In the genomic region with DNA sequence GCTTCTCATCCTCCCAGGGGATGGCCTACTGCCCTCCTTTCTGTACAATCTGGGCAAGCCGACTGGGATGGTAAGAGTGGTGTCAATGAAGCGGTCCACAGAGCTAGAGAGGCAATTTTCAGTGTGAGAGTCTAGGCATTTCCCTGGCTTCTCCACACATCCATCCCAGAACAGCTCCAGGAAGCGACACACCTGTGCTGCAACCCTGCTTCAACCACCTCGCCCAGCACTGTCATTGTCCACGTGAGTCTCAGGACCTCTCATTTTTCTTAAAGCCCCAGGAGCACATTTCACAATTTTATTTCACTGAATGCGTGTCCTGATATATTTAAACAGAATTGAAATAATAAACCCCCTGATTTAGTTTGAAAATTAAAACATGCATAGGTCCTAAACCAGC, we compare ENCODE assay signal across 15 cellular contexts. TPM values are rescaled to one million over a fixed set of nuclear protein-coding genes. Genes with fewer than 3 reads are reported as not detected.
DNase-seq lines count a peak whose midpoint lies in the region; ATAC-seq and TF ChIP-seq lines count a peak whose summit lies in the region.
"Had no signal": no experiment of that assay in that cellular context is flagged by ENCODE, and none has a peak within 500 bp of the region (broad histone marks: within the 10 kb centered on the region; RNA-seq: fewer than 3 reads in every experiment).

No MANE protein-coding gene starts in this region.

- no peaks in the 10 kb centered on the region for H3K27me3 Mint-ChIP-seq in GM23338 (ENCODE audit: insufficient read depth, low read depth, poor library complexity)

- no peak overlapping the region for H3K4me3 ChIP-seq in GM23338
- H3K4me3 ChIP-seq in colonic mucosa: no peak overlapping the region
- no peak overlapping the region for H3K4me3 ChIP-seq in mucosa of descending colon
- no peak overlapping the region for H3K4me3 ChIP-seq in upper lobe of right lung
- H3K4me3 ChIP-seq: BLaER1 treated with 17β-estradiol and CSF1 and Interleukin-3, amounts not matched to agents 10 nM and 100 nM; GM23248 had no signal

- intact Hi-C loops in colonic mucosa (cut with DNase I): no loop called here
- intact Hi-C loops in mucosa of descending colon (cut with DNase I, micrococcal nuclease): no loop called here
- intact Hi-C loops in upper lobe of right lung (cut with DNase I): no loop called here

- ATAC-seq in GM23338 (no peak), mucosa of descending colon (peak; percentile 95), upper lobe of right lung (peak; percentile 42)
- ATAC-seq: CD8-positive, alpha-beta T cell had no signal

- H3K9me3 ChIP-seq in colonic mucosa: no peaks in the 10 kb centered on the region
- no peaks in the 10 kb centered on the region for H3K9me3 ChIP-seq in mucosa of descending colon
- H3K9me3 ChIP-seq in upper lobe of right lung: no peaks in the 10 kb centered on the region
- H3K9me3 ChIP-seq: BLaER1 treated with 17β-estradiol and CSF1 and Interleukin-3, amounts not matched to agents 10 nM and 100 nM had no signal

- H3K4me3 Mint-ChIP-seq in GM23338: no peak overlapping the region
- H3K4me3 Mint-ChIP-seq: B cell; CD8-positive, alpha-beta T cell had no signal

- H3K4me1 Mint-ChIP-seq in GM23338: peaks cover 4% of the 10 kb centered on the region; the same call in 2 of the 3 replicates
- H3K4me1 Mint-ChIP-seq: B cell had no signal

- H3K27ac ChIP-seq in GM23338 (ENCODE audit: low read depth) (no peak overlapping the region), colonic mucosa (no peak overlapping the region), upper lobe of right lung (no peak overlapping the region)
- H3K27ac ChIP-seq: BLaER1 treated with 17β-estradiol and CSF1 and Interleukin-3, amounts not matched to agents 10 nM and 100 nM; GM23248; HL-60 had no signal

- H3K9ac ChIP-seq in colonic mucosa (ENCODE audit: low read depth in 2 of 2, low read length in 2 of 2): no peak overlapping the region
- H3K9ac ChIP-seq: BLaER1 treated with 17β-estradiol and CSF1 and Interleukin-3, amounts not matched to agents 10 nM and 100 nM; GM23248 had no signal

- H3K9me3 Mint-ChIP-seq in GM23338: no peaks in the 10 kb centered on the region
- H3K9me3 Mint-ChIP-seq: CD8-positive, alpha-beta T cell had no signal

- H3K4me1 ChIP-seq in GM23338 (ENCODE audit: insufficient read depth) (peaks cover 4% of the 10 kb centered on the region; the same call in 1 of the 2 replicates), colonic mucosa (no peaks in the 10 kb centered on the region), mucosa of descending colon (ENCODE audit: low read depth) (no peaks in the 10 kb centered on the region), upper lobe of right lung (no peaks in the 10 kb centered on the region)

- H3K36me3 ChIP-seq in GM23338 (ENCODE audit: insufficient read depth) (no peaks in the 10 kb centered on the region), colonic mucosa (no peaks in the 10 kb centered on the region), mucosa of descending colon (ENCODE audit: low read depth) (no peaks in the 10 kb centered on the region), upper lobe of right lung (no peaks in the 10 kb centered on the region)
- H3K36me3 ChIP-seq: BLaER1 treated with 17β-estradiol and CSF1 and Interleukin-3, amounts not matched to agents 10 nM and 100 nM had no signal

- no peaks in the 10 kb centered on the region for H3K79me2 ChIP-seq in GM23338 (replicated peaks; ENCODE audit: insufficient read depth)

- no peak for TF ChIP-seq CTCF in GM23338 (conservative IDR thresholded peaks at IDR 0.05; ENCODE audit: low read depth in 2 of 2)
- no peak for TF ChIP-seq CTCF in colonic mucosa (IDR thresholded peaks at IDR 0.05)
- TF ChIP-seq CTCF in mucosa of descending colon (IDR thresholded peaks at IDR 0.05): no peak
- no peak for TF ChIP-seq CTCF in upper lobe of right lung (IDR thresholded peaks at IDR 0.05)

- H3F3A ChIP-seq in GM23338 (replicated peaks; ENCODE audit: low read depth): no peaks in the 10 kb centered on the region

- no peak for DNase-seq in GM23338 (ENCODE audit: low spot score)
- peak; percentile 51 for DNase-seq in colonic mucosa
- DNase-seq in mucosa of descending colon: peak in 1 of 3 donors; percentile 53
- DNase-seq in upper lobe of right lung: no peak
- DNase-seq in NCI-H2171 (lab: John Stamatoyannopoulos, UW): no peak
- no peak for DNase-seq in glomerular visceral epithelial cell (ENCODE audit: extremely low spot score)
- no peak for DNase-seq in putamen (ENCODE audit: low spot score)
- DNase-seq: Calu3; CD8-positive, alpha-beta T cell; DMS79 treated with DMSO at 0.1 percent for 48 hours; GM23248; HCEC 1CT had no signal

- 0 out of 2 replicates have a peak, but pooled peaks cover 5% of the 10 kb centered on the region for H3K9me2 ChIP-seq in GM23338 (ENCODE audit: insufficient read depth)

- H4K20me1 ChIP-seq in GM23338 (replicated peaks; ENCODE audit: insufficient read depth): no peaks in the 10 kb centered on the region
- H4K20me1 ChIP-seq: BLaER1 treated with 17β-estradiol and CSF1 and Interleukin-3, amounts not matched to agents 10 nM and 100 nM had no signal

- no peak overlapping the region for H3K4me2 ChIP-seq in GM23338
- H3K4me2 ChIP-seq: BLaER1 treated with 17β-estradiol and CSF1 and Interleukin-3, amounts not matched to agents 10 nM and 100 nM had no signal

- H3K36me3 Mint-ChIP-seq in GM23338 (ENCODE audit: low read depth): no peaks in the 10 kb centered on the region
- H3K36me3 Mint-ChIP-seq: CD8-positive, alpha-beta T cell had no signal

- peak overlapping the region; percentile 78; the same call in 1 of the 2 replicates for H2AFZ ChIP-seq in GM23338
- H2AFZ ChIP-seq: GM23248 had no signal

- no peak overlapping the region for H3K27ac Mint-ChIP-seq in GM23338
- H3K27ac Mint-ChIP-seq: B cell; CD8-positive, alpha-beta T cell had no signal

- H3K27me3 ChIP-seq in GM23338 (ENCODE audit: insufficient read depth) (no peaks in the 10 kb centered on the region), colonic mucosa (no peaks in the 10 kb centered on the region), upper lobe of right lung (no peaks in the 10 kb centered on the region)
- H3K27me3 ChIP-seq: BLaER1 treated with 17β-estradiol and CSF1 and Interleukin-3, amounts not matched to agents 10 nM and 100 nM had no signal

TF ChIP-seq in GM23338, 12 proteins besides CTCF, POLR2A, EP300 and RAD21 (continues in another document):
- TF ChIP-seq, protein P1, sequence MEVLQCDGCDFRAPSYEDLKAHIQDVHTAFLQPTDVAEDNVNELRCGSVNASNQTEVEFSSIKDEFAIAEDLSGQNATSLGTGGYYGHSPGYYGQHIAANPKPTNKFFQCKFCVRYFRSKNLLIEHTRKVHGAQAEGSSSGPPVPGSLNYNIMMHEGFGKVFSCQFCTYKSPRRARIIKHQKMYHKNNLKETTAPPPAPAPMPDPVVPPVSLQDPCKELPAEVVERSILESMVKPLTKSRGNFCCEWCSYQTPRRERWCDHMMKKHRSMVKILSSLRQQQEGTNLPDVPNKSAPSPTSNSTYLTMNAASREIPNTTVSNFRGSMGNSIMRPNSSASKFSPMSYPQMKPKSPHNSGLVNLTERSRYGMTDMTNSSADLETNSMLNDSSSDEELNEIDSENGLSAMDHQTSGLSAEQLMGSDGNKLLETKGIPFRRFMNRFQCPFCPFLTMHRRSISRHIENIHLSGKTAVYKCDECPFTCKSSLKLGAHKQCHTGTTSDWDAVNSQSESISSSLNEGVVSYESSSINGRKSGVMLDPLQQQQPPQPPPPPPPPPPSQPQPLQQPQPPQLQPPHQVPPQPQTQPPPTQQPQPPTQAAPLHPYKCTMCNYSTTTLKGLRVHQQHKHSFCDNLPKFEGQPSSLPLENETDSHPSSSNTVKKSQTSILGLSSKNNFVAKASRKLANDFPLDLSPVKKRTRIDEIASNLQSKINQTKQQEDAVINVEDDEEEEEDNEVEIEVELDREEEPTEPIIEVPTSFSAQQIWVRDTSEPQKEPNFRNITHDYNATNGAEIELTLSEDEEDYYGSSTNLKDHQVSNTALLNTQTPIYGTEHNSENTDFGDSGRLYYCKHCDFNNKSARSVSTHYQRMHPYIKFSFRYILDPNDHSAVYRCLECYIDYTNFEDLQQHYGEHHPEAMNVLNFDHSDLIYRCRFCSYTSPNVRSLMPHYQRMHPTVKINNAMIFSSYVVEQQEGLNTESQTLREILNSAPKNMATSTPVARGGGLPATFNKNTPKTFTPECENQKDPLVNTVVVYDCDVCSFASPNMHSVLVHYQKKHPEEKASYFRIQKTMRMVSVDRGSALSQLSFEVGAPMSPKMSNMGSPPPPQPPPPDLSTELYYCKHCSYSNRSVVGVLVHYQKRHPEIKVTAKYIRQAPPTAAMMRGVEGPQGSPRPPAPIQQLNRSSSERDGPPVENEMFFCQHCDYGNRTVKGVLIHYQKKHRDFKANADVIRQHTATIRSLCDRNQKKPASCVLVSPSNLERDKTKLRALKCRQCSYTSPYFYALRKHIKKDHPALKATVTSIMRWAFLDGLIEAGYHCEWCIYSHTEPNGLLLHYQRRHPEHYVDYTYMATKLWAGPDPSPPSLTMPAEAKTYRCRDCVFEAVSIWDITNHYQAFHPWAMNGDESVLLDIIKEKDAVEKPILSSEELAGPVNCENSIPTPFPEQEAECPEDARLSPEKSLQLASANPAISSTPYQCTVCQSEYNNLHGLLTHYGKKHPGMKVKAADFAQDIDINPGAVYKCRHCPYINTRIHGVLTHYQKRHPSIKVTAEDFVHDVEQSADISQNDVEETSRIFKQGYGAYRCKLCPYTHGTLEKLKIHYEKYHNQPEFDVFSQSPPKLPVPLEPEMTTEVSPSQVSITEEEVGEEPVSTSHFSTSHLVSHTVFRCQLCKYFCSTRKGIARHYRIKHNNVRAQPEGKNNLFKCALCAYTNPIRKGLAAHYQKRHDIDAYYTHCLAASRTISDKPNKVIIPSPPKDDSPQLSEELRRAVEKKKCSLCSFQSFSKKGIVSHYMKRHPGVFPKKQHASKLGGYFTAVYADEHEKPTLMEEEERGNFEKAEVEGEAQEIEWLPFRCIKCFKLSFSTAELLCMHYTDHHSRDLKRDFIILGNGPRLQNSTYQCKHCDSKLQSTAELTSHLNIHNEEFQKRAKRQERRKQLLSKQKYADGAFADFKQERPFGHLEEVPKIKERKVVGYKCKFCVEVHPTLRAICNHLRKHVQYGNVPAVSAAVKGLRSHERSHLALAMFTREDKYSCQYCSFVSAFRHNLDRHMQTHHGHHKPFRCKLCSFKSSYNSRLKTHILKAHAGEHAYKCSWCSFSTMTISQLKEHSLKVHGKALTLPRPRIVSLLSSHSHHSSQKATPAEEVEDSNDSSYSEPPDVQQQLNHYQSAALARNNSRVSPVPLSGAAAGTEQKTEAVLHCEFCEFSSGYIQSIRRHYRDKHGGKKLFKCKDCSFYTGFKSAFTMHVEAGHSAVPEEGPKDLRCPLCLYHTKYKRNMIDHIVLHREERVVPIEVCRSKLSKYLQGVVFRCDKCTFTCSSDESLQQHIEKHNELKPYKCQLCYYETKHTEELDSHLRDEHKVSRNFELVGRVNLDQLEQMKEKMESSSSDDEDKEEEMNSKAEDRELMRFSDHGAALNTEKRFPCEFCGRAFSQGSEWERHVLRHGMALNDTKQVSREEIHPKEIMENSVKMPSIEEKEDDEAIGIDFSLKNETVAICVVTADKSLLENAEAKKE (CRISPR knock-in tag; IDR thresholded peaks at IDR 0.05): no peak
- no peak for TF ChIP-seq EZH2phosphoT487 (IDR thresholded peaks at IDR 0.05; ENCODE audit: unreplicated experiment)

RNA-seq across cellular contexts. Expression of a gene that starts 15.5 kb away (rescaled TPM):
- 21.1 and 23.5 TPM in 2 replicates for total RNA-seq in GM23338 (2014; rRNA removed; shearing (Covaris generic))
- polyA plus RNA-seq in GM23338 (2016; fragmentation: Nextera tagmentation; extraction: Ambion mirVana): 9.7 and 10.0 TPM in 2 replicates
- total RNA-seq in colonic mucosa: 10 to 100 TPM; 30.0 to 50.3 TPM
- 10 to 100 TPM; 40.4 to 58.1 (median 43.6) TPM for total RNA-seq in mucosa of descending colon
- total RNA-seq in upper lobe of right lung: 56.1 TPM
